Comparison of ENCODE assay signal across 1 cellular context in the genomic region with DNA sequence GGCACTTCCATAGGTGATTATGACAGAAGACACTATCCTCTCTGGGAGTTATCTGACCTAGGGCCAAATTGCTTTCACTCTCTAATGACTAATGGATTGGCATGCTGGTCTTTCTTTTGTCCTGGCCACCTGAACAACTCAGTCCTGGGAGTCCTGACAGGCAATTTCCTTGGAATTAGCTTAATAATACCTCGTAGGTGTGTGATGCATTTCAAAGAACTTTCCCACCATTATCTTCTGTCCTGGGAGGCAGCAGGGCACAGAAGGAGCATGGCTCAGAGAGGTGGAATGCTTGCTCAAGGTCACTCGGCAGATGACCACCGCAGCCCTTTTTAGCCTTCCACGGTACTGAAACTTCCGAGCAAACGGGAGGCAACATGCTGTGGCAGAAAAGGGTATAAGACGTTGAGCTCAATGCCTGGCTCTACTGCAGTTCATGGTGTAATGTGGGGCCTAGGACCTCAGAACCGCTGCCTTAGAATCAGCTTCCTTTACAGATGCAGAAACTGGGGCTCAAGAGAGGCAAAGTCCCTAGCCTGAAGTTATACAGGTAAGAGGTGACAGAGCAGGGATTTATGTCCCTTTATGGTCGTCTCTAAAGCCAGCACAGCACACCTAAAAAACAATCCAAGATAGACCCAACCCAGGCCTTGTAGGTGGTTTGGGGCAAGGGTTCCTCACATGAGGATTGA.
TF ChIP-seq lines count a peak whose summit lies in the region.

No MANE protein-coding gene starts in this region.

TF ChIP-seq in WTC11, 78 proteins besides CTCF, POLR2A, EP300 and RAD21 (continued from another document and continues in another):
- TF ChIP-seq, protein P1, sequence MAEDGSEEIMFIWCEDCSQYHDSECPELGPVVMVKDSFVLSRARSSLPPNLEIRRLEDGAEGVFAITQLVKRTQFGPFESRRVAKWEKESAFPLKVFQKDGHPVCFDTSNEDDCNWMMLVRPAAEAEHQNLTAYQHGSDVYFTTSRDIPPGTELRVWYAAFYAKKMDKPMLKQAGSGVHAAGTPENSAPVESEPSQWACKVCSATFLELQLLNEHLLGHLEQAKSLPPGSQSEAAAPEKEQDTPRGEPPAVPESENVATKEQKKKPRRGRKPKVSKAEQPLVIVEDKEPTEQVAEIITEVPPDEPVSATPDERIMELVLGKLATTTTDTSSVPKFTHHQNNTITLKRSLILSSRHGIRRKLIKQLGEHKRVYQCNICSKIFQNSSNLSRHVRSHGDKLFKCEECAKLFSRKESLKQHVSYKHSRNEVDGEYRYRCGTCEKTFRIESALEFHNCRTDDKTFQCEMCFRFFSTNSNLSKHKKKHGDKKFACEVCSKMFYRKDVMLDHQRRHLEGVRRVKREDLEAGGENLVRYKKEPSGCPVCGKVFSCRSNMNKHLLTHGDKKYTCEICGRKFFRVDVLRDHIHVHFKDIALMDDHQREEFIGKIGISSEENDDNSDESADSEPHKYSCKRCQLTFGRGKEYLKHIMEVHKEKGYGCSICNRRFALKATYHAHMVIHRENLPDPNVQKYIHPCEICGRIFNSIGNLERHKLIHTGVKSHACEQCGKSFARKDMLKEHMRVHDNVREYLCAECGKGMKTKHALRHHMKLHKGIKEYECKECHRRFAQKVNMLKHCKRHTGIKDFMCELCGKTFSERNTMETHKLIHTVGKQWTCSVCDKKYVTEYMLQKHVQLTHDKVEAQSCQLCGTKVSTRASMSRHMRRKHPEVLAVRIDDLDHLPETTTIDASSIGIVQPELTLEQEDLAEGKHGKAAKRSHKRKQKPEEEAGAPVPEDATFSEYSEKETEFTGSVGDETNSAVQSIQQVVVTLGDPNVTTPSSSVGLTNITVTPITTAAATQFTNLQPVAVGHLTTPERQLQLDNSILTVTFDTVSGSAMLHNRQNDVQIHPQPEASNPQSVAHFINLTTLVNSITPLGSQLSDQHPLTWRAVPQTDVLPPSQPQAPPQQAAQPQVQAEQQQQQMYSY (CRISPR knock-in tag; IDR thresholded peaks at IDR 0.05) = no peak
- TF ChIP-seq IRF2 (CRISPR knock-in tag; IDR thresholded peaks at IDR 0.05; ENCODE audit: borderline replicate concordance, low read depth) (no peak), FOXP1 (CRISPR knock-in tag; IDR thresholded peaks at IDR 0.05; ENCODE audit: borderline replicate concordance) (no peak), ZNF317 (CRISPR knock-in tag; IDR thresholded peaks at IDR 0.05; ENCODE audit: borderline replicate concordance, low read depth) (no peak), ZNF396 (CRISPR knock-in tag; IDR thresholded peaks at IDR 0.05; ENCODE audit: borderline replicate concordance) (no peak), ERG (CRISPR knock-in tag; IDR thresholded peaks at IDR 0.05) (peak; percentile 91), SP1 (CRISPR knock-in tag; conservative IDR thresholded peaks at IDR 0.05) (peak; percentile 74), NR3C1 (CRISPR knock-in tag; conservative IDR thresholded peaks at IDR 0.05; ENCODE audit: low read depth) (no peak), PRRX2 (CRISPR knock-in tag; IDR thresholded peaks at IDR 0.05) (0 out of 2 replicates have a peak, but pooled peaks have one; percentile 88), NFE2L1 (CRISPR knock-in tag; IDR thresholded peaks at IDR 0.05) (0 out of 2 replicates have a peak, but pooled peaks have one; percentile 25), CDX4 (CRISPR knock-in tag; IDR thresholded peaks at IDR 0.05; ENCODE audit: borderline replicate concordance) (no peak), TP53 (CRISPR knock-in tag; IDR thresholded peaks at IDR 0.05) (no peak; the same call in 1 of the 2 replicates), ARID4B (CRISPR knock-in tag; IDR thresholded peaks at IDR 0.05; ENCODE audit: borderline replicate concordance) (peak; percentile 51; the same call in 1 of the 2 replicates), AR (CRISPR knock-in tag; IDR thresholded peaks at IDR 0.05) (0 out of 2 replicates have a peak, but pooled peaks have one; percentile 29), PREB (CRISPR knock-in tag; IDR thresholded peaks at IDR 0.05; ENCODE audit: borderline replicate concordance) (no peak), MYBL2 (CRISPR knock-in tag; IDR thresholded peaks at IDR 0.05) (peak; percentile 53; the same call in 1 of the 2 replicates), ATF1 (CRISPR knock-in tag; IDR thresholded peaks at IDR 0.05) (no peak), EMX1 (CRISPR knock-in tag; IDR thresholded peaks at IDR 0.05) (no peak; the same call in 1 of the 2 replicates), ETV6 (CRISPR knock-in tag; IDR thresholded peaks at IDR 0.05) (0 out of 2 replicates have a peak, but pooled peaks have one; percentile 14), KAT7 (CRISPR knock-in tag; IDR thresholded peaks at IDR 0.05; ENCODE audit: borderline replicate concordance) (no peak), NR1H2 (CRISPR knock-in tag; IDR thresholded peaks at IDR 0.05) (no peak), ZNF121 (CRISPR knock-in tag; IDR thresholded peaks at IDR 0.05) (no peak), MXD4 (CRISPR knock-in tag; IDR thresholded peaks at IDR 0.05; ENCODE audit: borderline replicate concordance) (no peak), ZNF423 (CRISPR knock-in tag; IDR thresholded peaks at IDR 0.05) (no peak), ZNF232 (CRISPR knock-in tag; IDR thresholded peaks at IDR 0.05) (0 out of 2 replicates have a peak, but pooled peaks have one; percentile 10), ATF2 (CRISPR knock-in tag; IDR thresholded peaks at IDR 0.05; ENCODE audit: borderline replicate concordance, low read depth) (no peak), E2F5 (CRISPR knock-in tag; IDR thresholded peaks at IDR 0.05) (no peak), NFATC4 (CRISPR knock-in tag; IDR thresholded peaks at IDR 0.05) (peak; percentile 62), HMGA2 (CRISPR knock-in tag; IDR thresholded peaks at IDR 0.05) (no peak), ATF3 (CRISPR knock-in tag; conservative IDR thresholded peaks at IDR 0.05) (no peak), GABPB1 (CRISPR knock-in tag; IDR thresholded peaks at IDR 0.05) (no peak)
- TF ChIP-seq, protein P2, sequence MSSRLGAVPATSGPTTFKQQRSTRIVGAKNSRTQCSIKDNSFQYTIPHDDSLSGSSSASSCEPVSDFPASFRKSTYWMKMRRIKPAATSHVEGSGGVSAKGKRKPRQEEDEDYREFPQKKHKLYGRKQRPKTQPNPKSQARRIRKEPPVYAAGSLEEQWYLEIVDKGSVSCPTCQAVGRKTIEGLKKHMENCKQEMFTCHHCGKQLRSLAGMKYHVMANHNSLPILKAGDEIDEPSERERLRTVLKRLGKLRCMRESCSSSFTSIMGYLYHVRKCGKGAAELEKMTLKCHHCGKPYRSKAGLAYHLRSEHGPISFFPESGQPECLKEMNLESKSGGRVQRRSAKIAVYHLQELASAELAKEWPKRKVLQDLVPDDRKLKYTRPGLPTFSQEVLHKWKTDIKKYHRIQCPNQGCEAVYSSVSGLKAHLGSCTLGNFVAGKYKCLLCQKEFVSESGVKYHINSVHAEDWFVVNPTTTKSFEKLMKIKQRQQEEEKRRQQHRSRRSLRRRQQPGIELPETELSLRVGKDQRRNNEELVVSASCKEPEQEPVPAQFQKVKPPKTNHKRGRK (CRISPR knock-in tag; IDR thresholded peaks at IDR 0.05; ENCODE audit: borderline replicate concordance) = no peak
- TF ChIP-seq, protein P3, sequence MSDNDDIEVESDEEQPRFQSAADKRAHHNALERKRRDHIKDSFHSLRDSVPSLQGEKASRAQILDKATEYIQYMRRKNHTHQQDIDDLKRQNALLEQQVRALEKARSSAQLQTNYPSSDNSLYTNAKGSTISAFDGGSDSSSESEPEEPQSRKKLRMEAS (CRISPR knock-in tag; IDR thresholded peaks at IDR 0.05) = peak; percentile 86
